In the genomic region with DNA sequence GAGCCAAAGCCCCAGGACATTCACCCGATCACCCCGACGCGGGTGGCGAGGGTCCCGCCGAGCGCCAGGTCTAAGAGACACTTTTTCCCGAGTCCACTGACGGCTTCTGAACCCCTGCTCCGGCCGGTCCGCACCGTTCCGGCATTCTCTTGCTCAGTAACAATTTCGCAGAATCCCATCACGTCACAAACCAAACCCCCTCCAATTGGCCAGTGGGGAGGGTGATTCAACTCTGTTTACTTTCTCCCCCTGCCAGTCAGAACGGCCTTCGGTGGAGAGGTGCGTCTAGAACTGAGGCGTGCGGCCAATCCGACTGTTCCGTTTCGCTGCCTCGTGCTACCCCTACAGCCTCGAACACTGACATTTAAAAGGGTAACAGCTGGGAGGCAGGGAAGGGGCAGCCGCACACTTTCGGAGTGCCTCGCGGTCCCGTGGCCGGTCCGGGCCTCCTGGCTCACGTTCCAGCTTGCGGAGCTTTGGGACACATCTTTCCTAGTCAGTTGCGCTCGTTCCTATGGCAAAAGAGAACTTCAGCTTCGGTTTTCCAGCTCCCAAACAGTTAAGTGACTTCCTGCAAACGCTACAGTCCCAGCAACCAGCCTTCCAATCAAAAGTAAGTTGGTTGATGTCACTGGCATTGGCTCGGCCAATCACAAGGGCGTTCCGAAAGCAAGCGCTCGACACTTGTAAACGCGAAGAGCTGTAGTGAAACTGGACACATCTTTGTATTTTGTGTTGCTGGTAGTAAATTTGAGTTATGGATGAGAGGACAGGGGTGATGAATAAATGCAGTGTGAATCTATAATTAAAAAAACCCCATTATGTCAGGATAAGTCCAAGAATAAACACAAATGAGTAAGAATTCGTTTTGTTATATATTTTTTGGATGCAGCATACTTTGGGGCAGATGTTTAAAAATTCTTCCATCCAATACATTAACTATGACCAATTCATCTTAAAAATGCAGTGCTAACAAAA, we compare ENCODE assay signal across 8 cellular contexts. TPM values are rescaled to one million over a fixed set of nuclear protein-coding genes. Genes with fewer than 3 reads are reported as not detected.
DNase-seq lines count a peak whose midpoint lies in the region; ATAC-seq, FAIRE-seq and TF ChIP-seq lines count a peak whose summit lies in the region.

A gene (minus strand): TSS at position 860 of the 978 bp plus-strand sequence. CDS start 1,294 bp downstream, outside the sequence.

- H3K36me3 Mint-ChIP-seq in T-helper 17 cell (ENCODE audit: low read depth), result no peaks in the 10 kb centered on the region

- H3K4me3 Mint-ChIP-seq in T-helper 17 cell, result peak within 1 kb of the TSS; percentile 96

- H3K36me3 ChIP-seq in heart right ventricle (no peaks in the 10 kb centered on the region), upper lobe of left lung (no peaks in the 10 kb centered on the region)

- H3K9me3 ChIP-seq in T-helper 17 cell (ENCODE audit: control insufficient read depth, low read length, poor library complexity, severe bottlenecking), result no peaks in the 10 kb centered on the region
- no peaks in the 10 kb centered on the region for H3K9me3 ChIP-seq in heart right ventricle
- H3K9me3 ChIP-seq in upper lobe of left lung, result no peaks in the 10 kb centered on the region

- H3K4me3 ChIP-seq in heart right ventricle, result peak within 1 kb of the TSS; percentile 69 to 99 (median 78)
- peak within 1 kb of the TSS; percentile 44 to 83 (median 69) for H3K4me3 ChIP-seq in upper lobe of left lung

- TF ChIP-seq EP300 in upper lobe of left lung (IDR thresholded peaks at IDR 0.05), result peak; percentile 12 to 89 (median 84)

- ATAC-seq in HG02759 (IDR thresholded peaks at IDR 0.05; ENCODE audit: unreplicated experiment) (peak; percentile 67), T-helper 17 cell (peak; percentile 85), heart right ventricle (peak; percentile 74 to 85 (median 81)), upper lobe of left lung (ENCODE audit: low FRiP score in 2 of 2) (peak; percentile 81 to 94)

- H3K27ac Mint-ChIP-seq in T-helper 17 cell, result peak within 1 kb of the TSS; percentile 98

- H3K27me3 Mint-ChIP-seq in T-helper 17 cell, result no peaks in the 10 kb centered on the region

- peak within 1 kb of the TSS; percentile 99 to 100 (median 100) for H3K27ac ChIP-seq in heart right ventricle
- H3K27ac ChIP-seq in upper lobe of left lung, result peak within 1 kb of the TSS; percentile 99 to 100 (median 100)

- TF ChIP-seq CTCF in heart right ventricle (IDR thresholded peaks at IDR 0.05) (peak in 1 of 9 donors; percentile 10), upper lobe of left lung (IDR thresholded peaks at IDR 0.05) (peak in 3 of 6 experiments; percentile 4 to 24 (median 14))

- no peaks in the 10 kb centered on the region for H3K27me3 ChIP-seq in heart right ventricle
- no peaks in the 10 kb centered on the region for H3K27me3 ChIP-seq in upper lobe of left lung

- intact Hi-C loops in heart right ventricle (cut with DNase I), result loop anchor here in 8 of 10 donors (5.0 to 10.0 kb wide), 8 partner anchors 57 to 1951 kb away; a partner anchor contains a TSS
- intact Hi-C loops in posterior vena cava (cut with DNase I), result loop anchor here in 1 of 2 donors (10.0 kb wide), 1 partner anchor 191 kb away; no protein-coding TSS in a partner anchor

- peaks cover 35% of the 10 kb centered on the region for H3K4me1 Mint-ChIP-seq in T-helper 17 cell

- no peak for TF ChIP-seq POLR2A in GM12891 (IDR thresholded peaks at IDR 0.05; ENCODE audit: low read depth, low read length)
- TF ChIP-seq POLR2A in upper lobe of left lung (IDR thresholded peaks at IDR 0.05), result peak; percentile 96 to 99 (median 96)

- DNase-seq in GM12891 (ENCODE audit: insufficient read length, low spot score), result peak; percentile 68
- peak; percentile 72 for DNase-seq in NCI-H1417 treated with DMSO at 0.1 percent for 48 hours (lab: John Stamatoyannopoulos, UW)
- DNase-seq in T-helper 17 cell, result peak; percentile 73 to 84 (median 78)
- DNase-seq in amniotic stem cell (lab: John Stamatoyannopoulos, UW), result peak; percentile 88
- DNase-seq in heart right ventricle, result peak; percentile 87 to 96
- DNase-seq in posterior vena cava (ENCODE audit: low spot score), result peak; percentile 98
- DNase-seq in upper lobe of left lung, result peak; percentile 92 to 97

- peaks cover 12 to 67% (median 60%) of the 10 kb centered on the region in 9 donors for H3K4me1 ChIP-seq in heart right ventricle
- H3K4me1 ChIP-seq in upper lobe of left lung, result peaks cover 38 to 48% (median 44%) of the 10 kb centered on the region in 4 donors

- peak; percentile 95 for FAIRE-seq in GM12891 (lab: Jason Lieb, UNC)

- WGBS in heart right ventricle, 2 donors, result 0% methylated on average over 48 of the region's 48 CpGs
- WGBS in upper lobe of left lung, 2 donors, result 0 to 1% methylated on average over 31 to 43 of the region's 48 CpGs

TF ChIP-seq in GM12891, 5 proteins besides CTCF, POLR2A, EP300 and RAD21:
- TF ChIP-seq TAF1 (IDR thresholded peaks at IDR 0.05; ENCODE audit: low read depth, low read length) (peak; percentile 42; the same call in 1 of the 2 replicates), PAX5 (IDR thresholded peaks at IDR 0.05; ENCODE audit: insufficient read depth, low read length, severe bottlenecking) (peak; percentile 4), POLR2AphosphoS5 (IDR thresholded peaks at IDR 0.05; ENCODE audit: low read depth, low read length) (no peak)

RNA-seq across cellular contexts. Expression of the gene that starts here (rescaled TPM):
- polyA plus RNA-seq in GM12891 (2012; ENCODE audit: low read depth, missing spikeins), result 0.69 TPM
- total RNA-seq in T-helper 17 cell, result 10 to 100 TPM; 78.0 to 82.7 TPM
- total RNA-seq in heart right ventricle, result 10 to 100 TPM; 27.3 to 67.4 (median 41.1) TPM
- polyA plus RNA-seq in heart right ventricle, result 10 to 100 TPM; 27.7 to 31.9 TPM
- 100 to 1,000 TPM in 1 of 2 donors, 10 to 100 TPM in 1; 87.1 to 104 TPM for total RNA-seq in posterior vena cava
- 100 to 1,000 TPM in 2 of 6 donors, 10 to 100 TPM in 4; 51.8 to 135 (median 83.5) TPM for total RNA-seq in upper lobe of left lung

Comparison
In these comparisons a context has a peak if more than half of its experiments do, and no peak if none do; other contexts are left out.
1. Peak in every context shown above with its lines: DNase-seq, ATAC-seq, H3K4me3 ChIP-seq and H3K27ac ChIP-seq.